Comparison of ENCODE assay signal across 27 cellular contexts in genomic region chr12:132028111-132028510, GRCh38.
"Had no signal": no experiment of that assay in that cellular context is flagged by ENCODE, and none has a peak within 500 bp of the region (broad histone marks: within the 10 kb centered on the region; RNA-seq: fewer than 3 reads in every experiment).

No MANE protein-coding gene starts in this region.

- H3K9me3 Mint-ChIP-seq: mesothelial cell of epicardium; naive B cell; natural killer cell; nephron progenitor cell; neural progenitor cell; stimulated activated naive B cell treated with anti-CD40 and anti-IgM and Interleukin-4, amounts not matched to agents 10 μg/mL and 1 μg/mL and 100 μg/mL, for 72 hours had no signal

- H3K27ac ChIP-seq: hepatocyte, left ventricle myocardium inferior, neural progenitor cell, ovary, sigmoid colon, spleen, stomach, thyroid gland, transverse colon, upper lobe of left lung, vagina had no signal

- H3K9ac ChIP-seq: neural progenitor cell had no signal

- DNase-seq: islet precursor cell; left ventricle myocardium inferior; mesendoderm; naive B cell; natural killer cell; nephron progenitor cell; right cardiac atrium; sigmoid colon; small intestine; spleen; stimulated activated CD4-positive, alpha-beta T cell treated with anti-CD3 and anti-CD28 coated beads, Interleukin-2, amount 100 ng/mL, for 48 hours; stimulated activated CD4-positive, alpha-beta T cell treated with anti-CD3 and anti-CD28 coated beads, Interleukin-4, amount 100 ng/mL, for 4 hours; stimulated activated CD8-positive, alpha-beta memory T cell treated with anti-CD3 and anti-CD28 coated beads, Interleukin-4, amount 100 ng/mL, for 48 hours; stimulated activated naive B cell treated with anti-CD40 and anti-IgM and Interleukin-4, amounts not matched to agents 10 μg/mL and 1 μg/mL and 100 μg/mL, for 72 hours; stimulated activated naive CD8-positive, alpha-beta T cell treated with anti-CD3 and anti-CD28 coated beads, Interleukin-15, Interleukin-2, amounts not matched to agents 100 U/mL and 50 U/mL, for 24 hours; stomach; testis; thyroid gland; transverse colon had no signal

- H3K36me3 ChIP-seq: neural progenitor cell, ovary had no signal

- H3K27ac Mint-ChIP-seq: mesothelial cell of epicardium; natural killer cell; neural progenitor cell; progenitor cell of endocrine pancreas; stimulated activated naive B cell treated with anti-CD40 and anti-IgM and Interleukin-4, amounts not matched to agents 10 μg/mL and 1 μg/mL and 100 μg/mL, for 72 hours had no signal

- H3K4me3 Mint-ChIP-seq: mesothelial cell of epicardium; naive B cell; natural killer cell; nephron progenitor cell; neural progenitor cell; stimulated activated naive B cell treated with anti-CD40 and anti-IgM and Interleukin-4, amounts not matched to agents 10 μg/mL and 1 μg/mL and 100 μg/mL, for 72 hours had no signal

- H3K4me1 Mint-ChIP-seq: mesothelial cell of epicardium; naive B cell; natural killer cell; nephron progenitor cell; neural progenitor cell; stimulated activated naive B cell treated with anti-CD40 and anti-IgM and Interleukin-4, amounts not matched to agents 10 μg/mL and 1 μg/mL and 100 μg/mL, for 72 hours had no signal

- ATAC-seq: natural killer cell; right cardiac atrium; stimulated activated naive B cell treated with anti-CD40 and anti-IgM and Interleukin-4, amounts not matched to agents 10 μg/mL and 1 μg/mL and 100 μg/mL, for 72 hours; stimulated activated naive CD8-positive, alpha-beta T cell treated with anti-CD3 and anti-CD28 coated beads, Interleukin-15, Interleukin-2, amounts not matched to agents 100 U/mL and 50 U/mL, for 24 hours had no signal

- H3K4me3 ChIP-seq: hepatocyte, left ventricle myocardium inferior, lung, neural progenitor cell, ovary, sigmoid colon, spleen, stomach, testis, thyroid gland, transverse colon, upper lobe of left lung, vagina had no signal

- H3K27me3 Mint-ChIP-seq: naive B cell; progenitor cell of endocrine pancreas; stimulated activated naive B cell treated with anti-CD40 and anti-IgM and Interleukin-4, amounts not matched to agents 10 μg/mL and 1 μg/mL and 100 μg/mL, for 72 hours had no signal

- H3K9me3 ChIP-seq: left ventricle myocardium inferior, ovary, sigmoid colon, spleen, stomach, testis, thyroid gland, transverse colon, upper lobe of left lung, vagina had no signal

- H3K27me3 ChIP-seq: hepatocyte, neural progenitor cell, ovary, sigmoid colon, spleen, stomach, testis, thyroid gland, transverse colon, upper lobe of left lung, vagina had no signal

- H3K4me1 ChIP-seq: neural progenitor cell, sigmoid colon, spleen, stomach, thyroid gland, transverse colon, upper lobe of left lung, vagina had no signal
